1 cellular context compared by ENCODE assay signal in genomic region chrX:69165116-69165651, GRCh38.
TF ChIP-seq lines count a peak whose summit lies in the region.

PJA1 (minus strand) TSS chrX:69165453; CDS start chrX:69163073, 2,380 bp downstream.

TF ChIP-seq in K562, 482 proteins besides CTCF, POLR2A, EP300 and RAD21 (continued from another document):
- TF ChIP-seq CEBPG (CRISPR knock-in tag; IDR thresholded peaks at IDR 0.05) (no peak), CEBPG (tag; conservative IDR thresholded peaks at IDR 0.05 in 1 of 2, IDR thresholded peaks at IDR 0.05 in 1 of 2) (0 out of 4 replicates have a peak, but pooled peaks of 1 of the 2 experiments have one; percentile 22), VEZF1 (CRISPR knock-in tag; IDR thresholded peaks at IDR 0.05) (peak; percentile 34; the same call in 1 of the 2 replicates), FOXO4 (CRISPR knock-in tag; IDR thresholded peaks at IDR 0.05) (no peak), UBTF (IDR thresholded peaks at IDR 0.05; ENCODE audit: borderline replicate concordance in 1 of 2, low read depth in 2 of 2, low read length in 2 of 2) (0 out of 4 replicates have a peak, but pooled peaks of 1 of the 2 experiments have one; percentile 32), ZNF311 (CRISPR knock-in tag; IDR thresholded peaks at IDR 0.05) (no peak), POLR2G (IDR thresholded peaks at IDR 0.05; ENCODE audit: low read depth, low read length) (peak; percentile 69), EGR1 (conservative IDR thresholded peaks at IDR 0.05) (peak; percentile 82), SUPT5H (IDR thresholded peaks at IDR 0.05) (0 out of 2 replicates have a peak, but pooled peaks have one; percentile 38), ZBTB1 (CRISPR knock-in tag; IDR thresholded peaks at IDR 0.05; ENCODE audit: borderline replicate concordance, low read depth) (peak; percentile 90), NR2C2 (CRISPR knock-in tag; IDR thresholded peaks at IDR 0.05) (no peak), NR2C2 (tag; IDR thresholded peaks at IDR 0.05) (peak; percentile 6; the same call in 1 of the 2 replicates), ZNF639 (CRISPR knock-in tag; conservative IDR thresholded peaks at IDR 0.05 in 1 of 2, IDR thresholded peaks at IDR 0.05 in 1 of 2) (0 out of 4 replicates have a peak, but pooled peaks of 1 of the 2 experiments have one; percentile 35), TFAP4 (CRISPR knock-in tag; IDR thresholded peaks at IDR 0.05; ENCODE audit: borderline replicate concordance) (peak; percentile 93), NRF1 (conservative IDR thresholded peaks at IDR 0.05 in 1 of 2, IDR thresholded peaks at IDR 0.05 in 1 of 2) (peak in 1 of 2 experiments; percentile 29; a peak in 1 of 4 replicates), TAF7 (tag; IDR thresholded peaks at IDR 0.05) (no peak), SMAD4 (CRISPR knock-in tag; conservative IDR thresholded peaks at IDR 0.05) (0 out of 2 replicates have a peak, but pooled peaks have one; percentile 26), GABPB1 (CRISPR knock-in tag; IDR thresholded peaks at IDR 0.05) (0 out of 2 replicates have a peak, but pooled peaks have one; percentile 36), PKNOX1 (IDR thresholded peaks at IDR 0.05) (0 out of 2 replicates have a peak, but pooled peaks have one; percentile 6)
